ENCODE assay signal across 27 cellular contexts in the genomic region with DNA sequence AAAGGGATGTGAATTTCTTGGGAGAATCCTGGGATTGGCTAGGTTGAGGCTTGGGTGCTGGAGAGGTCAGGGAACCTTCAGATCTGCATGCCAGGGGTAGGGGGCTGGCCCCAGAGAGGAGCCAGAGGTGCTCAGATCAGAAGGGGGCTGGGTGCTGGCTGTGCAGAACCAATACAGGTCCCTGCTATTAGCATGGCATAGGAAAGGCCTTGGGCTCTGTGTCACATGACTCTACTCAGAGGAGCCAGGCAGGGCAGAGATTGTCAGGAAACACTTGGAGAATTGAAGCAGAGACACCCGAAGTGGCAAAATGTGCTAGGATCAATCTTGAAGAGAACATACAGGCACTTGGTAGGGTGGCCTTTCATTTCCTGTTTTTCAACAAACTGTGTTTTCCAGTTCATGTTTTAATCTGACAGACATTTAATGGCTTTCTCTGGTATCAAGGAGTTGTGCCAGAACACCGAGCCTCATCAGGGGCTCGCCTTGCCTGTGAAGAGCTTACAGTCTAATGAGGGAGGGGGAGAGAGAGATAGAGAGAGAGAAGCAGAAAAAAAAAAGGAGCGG.
DNase-seq lines count a peak whose midpoint lies in the region; ATAC-seq and TF ChIP-seq lines count a peak whose summit lies in the region.
"Had no signal": no experiment of that assay in that cellular context is flagged by ENCODE, and none has a peak within 500 bp of the region (broad histone marks: within the 10 kb centered on the region; RNA-seq: fewer than 3 reads in every experiment).

No MANE protein-coding gene starts in this region.

- 92 to 96% methylated on average over 3 to 4 of the region's 4 CpGs for WGBS in endodermal cell (ENCODE audit: insufficient coverage in 1 of 2, insufficient read length in 1 of 2), 2 experiments

- no peaks in the 10 kb centered on the region for H3K79me2 ChIP-seq in OCI-LY3 (ENCODE audit: low read length)

- peak; percentile 23 for ATAC-seq in upper lobe of right lung
- no peak for ATAC-seq in HG03196 (IDR thresholded peaks at IDR 0.05; ENCODE audit: unreplicated experiment)
- ATAC-seq in HG03432 (IDR thresholded peaks at IDR 0.05; ENCODE audit: unreplicated experiment), result no peak
- ATAC-seq: activated T-helper 17 cell treated with anti-CD3 and anti-CD28 coated beads, Interleukin-2, amount 50 U/mL, for 72 hours; WTC11 had no signal

- no peak for DNase-seq in activated naive CD4-positive, alpha-beta T cell treated with Interleukin-2 at 50 U/mL for 16 hours
- DNase-seq in endodermal cell, result peak; percentile 30
- no peak for DNase-seq in upper lobe of right lung
- DNase-seq: activated CD4-positive, alpha-beta T cell treated with anti-CD3 and anti-CD28 coated beads, Interleukin-2, amount 50 U/mL, for 4 hours; Caco-2; central memory CD4-positive, alpha-beta T cell; DMS79; GDM1; H9; KBM-7; left cardiac atrium; NCI-H1436; NCI-H2081 treated with DMSO at 0.1 percent for 48 hours; NCI-H446; NCI-H774; SHP77; stimulated activated CD4-positive, alpha-beta T cell treated with anti-CD3 and anti-CD28 coated beads, Interleukin-15, amount 100 ng/mL, for 24 hours had no signal

- H3K27me3 ChIP-seq in OCI-LY3 (ENCODE audit: low read depth, low read length) (peaks cover 4% of the 10 kb centered on the region; the same call in 1 of the 2 replicates), endodermal cell (ENCODE audit: control insufficient read depth, insufficient read depth, low read length, poor library complexity, severe bottlenecking) (no peaks in the 10 kb centered on the region), upper lobe of right lung (no peaks in the 10 kb centered on the region)
- H3K27me3 ChIP-seq: BLaER1, neutrophil had no signal

- H3K4me2 ChIP-seq in OCI-LY3 (ENCODE audit: low read length), result peak overlapping the region; percentile 36
- H3K4me2 ChIP-seq: BLaER1 had no signal

- H3K9me3 Mint-ChIP-seq in activated naive CD4-positive, alpha-beta T cell treated with anti-CD3 and anti-CD28 coated beads, Interleukin-2, amount 50 U/mL, for 24 hours, result no peaks in the 10 kb centered on the region
- H3K9me3 Mint-ChIP-seq in endodermal cell, result peaks cover 10% of the 10 kb centered on the region
- H3K9me3 Mint-ChIP-seq: stimulated activated naive CD8-positive, alpha-beta T cell treated with anti-CD3 and anti-CD28 coated beads, Interleukin-15, Interleukin-2, amounts not matched to agents 100 ng/mL and 50 ng/mL, for 24 hours had no signal

- intact Hi-C loops in upper lobe of right lung (cut with DNase I), result no loop called here

- no peak overlapping the region for H3K9ac ChIP-seq in OCI-LY3 (ENCODE audit: low read length)
- H3K9ac ChIP-seq in endodermal cell (ENCODE audit: extremely low read depth, low read length, poor library complexity, severe bottlenecking), result no peak overlapping the region
- H3K9ac ChIP-seq: BLaER1 had no signal

- H3K36me3 Mint-ChIP-seq in activated naive CD4-positive, alpha-beta T cell treated with anti-CD3 and anti-CD28 coated beads, Interleukin-2, amount 50 U/mL, for 24 hours, result no peaks in the 10 kb centered on the region
- no peaks in the 10 kb centered on the region for H3K36me3 Mint-ChIP-seq in endodermal cell (ENCODE audit: low read depth)

- H3K27ac ChIP-seq in OCI-LY3 (ENCODE audit: low read length), result no peak overlapping the region
- H3K27ac ChIP-seq in endodermal cell (ENCODE audit: low read depth, low read length), result no peak overlapping the region
- no peak overlapping the region for H3K27ac ChIP-seq in upper lobe of right lung
- H3K27ac ChIP-seq: BLaER1, neutrophil had no signal

- peak overlapping the region; percentile 64 for H3K27ac Mint-ChIP-seq in activated naive CD4-positive, alpha-beta T cell treated with anti-CD3 and anti-CD28 coated beads, Interleukin-2, amount 50 U/mL, for 24 hours
- no peak overlapping the region for H3K27ac Mint-ChIP-seq in endodermal cell
- H3K27ac Mint-ChIP-seq: activated T-helper 17 cell treated with anti-CD3 and anti-CD28 coated beads, Interleukin-2, amount 50 U/mL, for 72 hours; H9; progenitor cell of endocrine pancreas; stimulated activated naive CD8-positive, alpha-beta T cell treated with anti-CD3 and anti-CD28 coated beads, Interleukin-15, Interleukin-2, amounts not matched to agents 100 ng/mL and 50 ng/mL, for 24 hours; WTC11 had no signal

- H2AFZ ChIP-seq in OCI-LY3 (ENCODE audit: low read depth, low read length), result no peak overlapping the region

- H3K9me3 ChIP-seq in OCI-LY3 (ENCODE audit: insufficient read depth, low read length) (no peaks in the 10 kb centered on the region), endodermal cell (ENCODE audit: control insufficient read depth, low read length) (no peaks in the 10 kb centered on the region), upper lobe of right lung (no peaks in the 10 kb centered on the region)
- H3K9me3 ChIP-seq: BLaER1, Caco-2, neutrophil had no signal

- no peak overlapping the region for H3K4me3 ChIP-seq in OCI-LY3 (ENCODE audit: low read length)
- no peak overlapping the region for H3K4me3 ChIP-seq in endodermal cell (ENCODE audit: low read length)
- no peak overlapping the region for H3K4me3 ChIP-seq in upper lobe of right lung
- H3K4me3 ChIP-seq: BLaER1 had no signal

- H3K36me3 ChIP-seq in OCI-LY3 (replicated peaks; ENCODE audit: low read depth, low read length) (no peaks in the 10 kb centered on the region), endodermal cell (ENCODE audit: control insufficient read depth, insufficient read depth, low read length) (no peaks in the 10 kb centered on the region), upper lobe of right lung (no peaks in the 10 kb centered on the region)
- H3K36me3 ChIP-seq: BLaER1, neutrophil had no signal

- peaks cover 12% of the 10 kb centered on the region for H3K4me1 ChIP-seq in OCI-LY3 (ENCODE audit: low read length)
- no peaks in the 10 kb centered on the region for H3K4me1 ChIP-seq in endodermal cell (ENCODE audit: control insufficient read depth, insufficient read depth, low read length)
- peaks cover 6% of the 10 kb centered on the region for H3K4me1 ChIP-seq in upper lobe of right lung

- TF ChIP-seq CTCF in OCI-LY3 (IDR thresholded peaks at IDR 0.05; ENCODE audit: low read depth, low read length) (no peak), endodermal cell (conservative IDR thresholded peaks at IDR 0.05) (no peak), upper lobe of right lung (IDR thresholded peaks at IDR 0.05) (no peak)

- H4K20me1 ChIP-seq in OCI-LY3 (ENCODE audit: insufficient read depth, low read length), result no peaks in the 10 kb centered on the region
- H4K20me1 ChIP-seq: BLaER1 had no signal

- H3K27me3 Mint-ChIP-seq in activated naive CD4-positive, alpha-beta T cell treated with anti-CD3 and anti-CD28 coated beads, Interleukin-2, amount 50 U/mL, for 24 hours, result no peaks in the 10 kb centered on the region
- H3K27me3 Mint-ChIP-seq in endodermal cell (ENCODE audit: insufficient read depth), result no peaks in the 10 kb centered on the region
- H3K27me3 Mint-ChIP-seq: activated T-helper 17 cell treated with anti-CD3 and anti-CD28 coated beads, Interleukin-2, amount 50 U/mL, for 72 hours; stimulated activated naive CD8-positive, alpha-beta T cell treated with anti-CD3 and anti-CD28 coated beads, Interleukin-15, Interleukin-2, amounts not matched to agents 100 ng/mL and 50 ng/mL, for 24 hours had no signal

- H3K4me3 Mint-ChIP-seq in activated naive CD4-positive, alpha-beta T cell treated with anti-CD3 and anti-CD28 coated beads, Interleukin-2, amount 50 U/mL, for 24 hours, result no peak overlapping the region
- H3K4me3 Mint-ChIP-seq in endodermal cell, result no peak overlapping the region
- H3K4me3 Mint-ChIP-seq: H9; stimulated activated naive CD8-positive, alpha-beta T cell treated with anti-CD3 and anti-CD28 coated beads, Interleukin-15, Interleukin-2, amounts not matched to agents 100 ng/mL and 50 ng/mL, for 24 hours; WTC11 had no signal

- peaks cover 12% of the 10 kb centered on the region for H3K4me1 Mint-ChIP-seq in activated naive CD4-positive, alpha-beta T cell treated with anti-CD3 and anti-CD28 coated beads, Interleukin-2, amount 50 U/mL, for 24 hours
- no peaks in the 10 kb centered on the region for H3K4me1 Mint-ChIP-seq in endodermal cell
- H3K4me1 Mint-ChIP-seq: activated T-helper 17 cell treated with anti-CD3 and anti-CD28 coated beads, Interleukin-2, amount 50 U/mL, for 72 hours had no signal
